ENCODE assay signal across 1 cellular context in the genomic region with DNA sequence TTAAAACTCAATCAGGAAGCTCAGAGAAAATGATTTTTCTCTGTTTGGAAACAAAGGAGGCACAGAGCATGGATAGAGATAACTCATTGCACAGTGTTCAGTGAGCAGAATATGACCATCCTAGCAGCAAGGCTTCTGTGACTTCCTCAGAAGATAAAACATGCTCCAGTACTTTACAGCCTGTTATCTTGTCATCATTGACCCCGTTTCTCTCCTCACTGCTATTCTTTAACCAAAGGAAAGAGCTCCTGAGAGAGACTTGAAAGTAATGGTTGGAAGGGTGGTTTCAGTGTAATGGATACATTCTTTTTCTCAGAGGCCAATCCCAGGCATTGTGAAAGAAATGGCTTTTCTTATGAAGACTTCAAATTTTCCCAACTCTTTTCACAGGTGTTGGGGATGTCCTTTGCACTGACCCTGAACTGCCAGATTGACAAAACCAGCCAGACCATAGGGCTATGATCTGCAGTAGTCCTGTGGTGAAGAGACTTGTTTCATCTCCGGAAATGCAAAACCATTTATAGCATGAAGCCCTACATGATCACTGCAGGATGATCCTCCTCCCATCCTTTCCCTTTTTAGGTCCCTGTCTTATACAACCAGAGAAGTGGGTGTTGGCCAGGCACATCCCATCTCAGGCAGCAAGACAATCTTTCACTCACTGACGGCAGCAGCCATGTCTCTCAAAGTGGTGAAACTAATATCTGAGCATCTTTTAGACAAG.
TF ChIP-seq lines count a peak whose summit lies in the region.

No MANE protein-coding gene starts in this region.

TF ChIP-seq in K562, 482 proteins besides CTCF, POLR2A, EP300 and RAD21 (continued from another document):
- TF ChIP-seq XRCC3 (IDR thresholded peaks at IDR 0.05) (no peak), KDM5B (IDR thresholded peaks at IDR 0.05; ENCODE audit: insufficient replicate concordance, low read depth, low read length) (no peak), MECOM (CRISPR knock-in tag; IDR thresholded peaks at IDR 0.05) (peak; percentile 73; the same call in 1 of the 2 replicates), SMAD4 (CRISPR knock-in tag; conservative IDR thresholded peaks at IDR 0.05) (no peak), CTBP1 (IDR thresholded peaks at IDR 0.05; ENCODE audit: borderline replicate concordance) (peak; percentile 50; the same call in 1 of the 2 replicates)
- TF ChIP-seq, protein P1, sequence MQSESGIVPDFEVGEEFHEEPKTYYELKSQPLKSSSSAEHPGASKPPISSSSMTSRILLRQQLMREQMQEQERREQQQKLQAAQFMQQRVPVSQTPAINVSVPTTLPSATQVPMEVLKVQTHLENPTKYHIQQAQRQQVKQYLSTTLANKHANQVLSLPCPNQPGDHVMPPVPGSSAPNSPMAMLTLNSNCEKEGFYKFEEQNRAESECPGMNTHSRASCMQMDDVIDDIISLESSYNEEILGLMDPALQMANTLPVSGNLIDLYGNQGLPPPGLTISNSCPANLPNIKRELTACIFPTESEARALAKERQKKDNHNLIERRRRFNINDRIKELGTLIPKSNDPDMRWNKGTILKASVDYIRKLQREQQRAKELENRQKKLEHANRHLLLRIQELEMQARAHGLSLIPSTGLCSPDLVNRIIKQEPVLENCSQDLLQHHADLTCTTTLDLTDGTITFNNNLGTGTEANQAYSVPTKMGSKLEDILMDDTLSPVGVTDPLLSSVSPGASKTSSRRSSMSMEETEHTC (IDR thresholded peaks at IDR 0.05): no peak
